Comparison of ENCODE assay signal across 16 cellular contexts in the genomic region with DNA sequence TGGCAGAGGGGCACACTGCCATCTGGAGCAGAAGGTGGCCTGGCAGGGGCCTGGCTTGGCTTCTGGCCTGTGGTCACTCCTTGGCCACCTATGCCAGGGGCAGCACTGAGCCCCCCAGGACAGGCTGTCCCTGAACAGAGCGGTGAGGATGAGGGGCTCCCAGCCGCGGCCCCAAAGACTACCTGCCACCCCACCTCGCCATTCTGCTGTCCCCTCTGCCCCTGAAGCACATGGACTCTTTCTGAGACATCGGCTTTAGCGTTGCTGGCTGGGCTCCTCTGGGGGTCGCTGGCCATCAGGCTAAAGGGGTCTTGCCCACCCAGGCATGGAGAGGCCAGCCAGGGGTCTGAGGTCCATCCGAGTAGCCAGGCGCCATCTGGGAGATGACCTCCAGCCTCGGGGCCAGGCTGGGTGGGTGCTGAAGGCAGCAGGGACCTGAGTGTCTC.
"Had no signal": no experiment of that assay in that cellular context is flagged by ENCODE, and none has a peak within 500 bp of the region (broad histone marks: within the 10 kb centered on the region; RNA-seq: fewer than 3 reads in every experiment).

No MANE protein-coding gene starts in this region.

- H3K9me3 ChIP-seq: breast epithelium, gastroesophageal sphincter, pancreas, transverse colon had no signal

- H3K9me3 Mint-ChIP-seq: activated T-helper 17 cell treated with anti-CD3 and anti-CD28 coated beads, Interleukin-2, amount 50 U/mL, for 72 hours; T-helper 1 cell treated with Interleukin-12 subunit alpha and Interleukin-12 subunit beta and Interleukin-4 antibody, amounts not matched to agents 30 μg/mL and 1 μg/mL, for 36 hours had no signal

- H3K27me3 ChIP-seq: pancreas had no signal

- H3K4me1 Mint-ChIP-seq: activated T-helper 17 cell treated with anti-CD3 and anti-CD28 coated beads, Interleukin-2, amount 50 U/mL, for 72 hours; memory B cell had no signal

- H3K4me3 Mint-ChIP-seq: activated T-helper 17 cell treated with anti-CD3 and anti-CD28 coated beads, Interleukin-2, amount 50 U/mL, for 72 hours; memory B cell; T-helper 1 cell treated with Interleukin-12 subunit alpha and Interleukin-12 subunit beta and Interleukin-4 antibody, amounts not matched to agents 30 μg/mL and 1 μg/mL, for 36 hours had no signal

- H3K27ac ChIP-seq: breast epithelium, gastroesophageal sphincter, pancreas, transverse colon, WERI-Rb-1 had no signal

- H3K4me1 ChIP-seq: breast epithelium, gastroesophageal sphincter, pancreas, transverse colon had no signal

- H3K4me3 ChIP-seq: gastroesophageal sphincter, pancreas, transverse colon had no signal

- FAIRE-seq: islet of Langerhans, pancreas had no signal

- H3K36me3 ChIP-seq: breast epithelium, gastroesophageal sphincter, pancreas, transverse colon, WERI-Rb-1 had no signal

- DNase-seq: activated CD4-positive, alpha-beta T cell treated with anti-CD3 and anti-CD28 coated beads, Interleukin-2, amount 50 U/mL, for 48 hours; activated naive CD4-positive, alpha-beta T cell treated with Interleukin-2 at 50 U/mL for 16 hours; erythroblast; stimulated activated CD4-positive, alpha-beta T cell treated with anti-CD3 and anti-CD28 coated beads, Interleukin-15, amount 100 ng/mL, for 24 hours; stimulated activated CD4-positive, alpha-beta T cell treated with anti-CD3 and anti-CD28 coated beads, Interleukin-4, amount 100 ng/mL, for 1 hour; stimulated activated naive CD4-positive, alpha-beta T cell treated with Interleukin-2 at 50 U/mL for 16 hours; transverse colon; WERI-Rb-1 had no signal

- ATAC-seq: activated T-helper 17 cell treated with anti-CD3 and anti-CD28 coated beads, Interleukin-2, amount 50 U/mL, for 72 hours; gastroesophageal sphincter; left lobe of liver; pancreas had no signal

- H3K27ac Mint-ChIP-seq: activated T-helper 17 cell treated with anti-CD3 and anti-CD28 coated beads, Interleukin-2, amount 50 U/mL, for 72 hours; T-helper 1 cell treated with Interleukin-12 subunit alpha and Interleukin-12 subunit beta and Interleukin-4 antibody, amounts not matched to agents 30 μg/mL and 1 μg/mL, for 36 hours had no signal
